In genomic region chr4:77375866-77376607, GRCh38 we compare ENCODE assay signal across 18 cellular contexts.
A peak's percentile ranks its signal among the peaks of the same experiment; 100 is the strongest.
DNase-seq lines count a peak whose midpoint lies in the region; ATAC-seq, FAIRE-seq and TF ChIP-seq lines count a peak whose summit lies in the region.
"Had no signal": no experiment of that assay in that cellular context is flagged by ENCODE, and none has a peak within 500 bp of the region (broad histone marks: within the 10 kb centered on the region; RNA-seq: fewer than 3 reads in every experiment).

No MANE protein-coding gene starts in this region.

- POLR2A ChIA-PET in H1 (lab: Charles Lee; ENCODE audit: partially characterized antibody): no interaction called here

- H3K27me3 Mint-ChIP-seq in activated CD8-positive, alpha-beta memory T cell treated with anti-CD3 and anti-CD28 coated beads, Interleukin-2, amount 10 ng/mL, durations not matched to agents 7 days and 5 days: peaks cover 23% of the 10 kb centered on the region
- peaks cover 37% of the 10 kb centered on the region for H3K27me3 Mint-ChIP-seq in T-helper 17 cell
- H3K27me3 Mint-ChIP-seq in Calu3 (ENCODE audit: unreplicated experiment): peaks cover 81% of the 10 kb centered on the region

- H4K8ac ChIP-seq in H1 (ENCODE audit: extremely low read depth, insufficient read depth, low read length): no peak overlapping the region

- peaks cover 11% of the 10 kb centered on the region for H3K4me1 Mint-ChIP-seq in activated CD8-positive, alpha-beta memory T cell treated with anti-CD3 and anti-CD28 coated beads, Interleukin-2, amount 10 ng/mL, durations not matched to agents 7 days and 5 days
- H3K4me1 Mint-ChIP-seq in T-helper 17 cell (peaks cover 2% of the 10 kb centered on the region), Calu3 (ENCODE audit: low read depth, unreplicated experiment) (no peaks in the 10 kb centered on the region)
- H3K4me1 Mint-ChIP-seq: CD14-positive monocyte; CD4-positive, alpha-beta memory T cell had no signal

- peaks cover 0 to 5% (median 2%) of the 10 kb centered on the region in 4 experiments; a peak in 3 of 7 replicates for H3K4me1 ChIP-seq in H1 (replicated peaks in 1 of 4; ENCODE audit: control insufficient read depth in 3 of 4, insufficient read depth in 4 of 4, low read length in 3 of 4)

- no peak overlapping the region for H2AFZ ChIP-seq in H1 (ENCODE audit: low read length)
- H2AFZ ChIP-seq: GM23248 had no signal

- no peak for TF ChIP-seq POLR2A in H1 (IDR thresholded peaks at IDR 0.05; ENCODE audit: control extremely low read depth in 1 of 2, low read depth in 2 of 2, low read length in 2 of 2)

- 0 out of 2 replicates have a peak overlapping the region, but pooled peaks have one; percentile 24 for H2BK20ac ChIP-seq in H1 (ENCODE audit: low read length)

- H3K27ac Mint-ChIP-seq in activated CD8-positive, alpha-beta memory T cell treated with anti-CD3 and anti-CD28 coated beads, Interleukin-2, amount 10 ng/mL, durations not matched to agents 7 days and 5 days: no peak overlapping the region
- H3K27ac Mint-ChIP-seq in T-helper 17 cell (no peak overlapping the region), Calu3 (ENCODE audit: unreplicated experiment) (no peak overlapping the region)
- H3K27ac Mint-ChIP-seq: CD14-positive monocyte; CD4-positive, alpha-beta memory T cell; HFFc6 had no signal

- H3K79me2 ChIP-seq in H1 (ENCODE audit: control insufficient read depth in 1 of 2, insufficient read depth in 2 of 2, low read length in 2 of 2): no peaks in the 10 kb centered on the region

- no peak for TF ChIP-seq EP300 in H1 (IDR thresholded peaks at IDR 0.05; ENCODE audit: borderline replicate concordance in 1 of 2, low read depth in 2 of 2, low read length in 2 of 2)

- H2BK12ac ChIP-seq in H1 (ENCODE audit: low read depth, low read length): no peak overlapping the region

- no peak overlapping the region for H3K23ac ChIP-seq in H1 (ENCODE audit: insufficient read length)

- H3K9me3 ChIP-seq in H1 (ENCODE audit: insufficient read depth in 2 of 2, low read depth in 1 of 2, low read length in 1 of 2) (no peaks in the 10 kb centered on the region), T-helper 17 cell (ENCODE audit: control insufficient read depth, low read length, poor library complexity, severe bottlenecking) (no peaks in the 10 kb centered on the region)
- H3K9me3 ChIP-seq: BLaER1 had no signal

- H3K4me3 ChIP-seq in H1 (ENCODE audit: extremely low read depth in 1 of 4, insufficient read depth in 2 of 4, low read depth in 3 of 4, low read length in 4 of 4): no peak overlapping the region
- H3K4me3 ChIP-seq: BLaER1, GM23248 had no signal

- H3K14ac ChIP-seq in H1 (ENCODE audit: insufficient read length): no peak overlapping the region

- no peaks in the 10 kb centered on the region for H3K36me3 Mint-ChIP-seq in activated CD8-positive, alpha-beta memory T cell treated with anti-CD3 and anti-CD28 coated beads, Interleukin-2, amount 10 ng/mL, durations not matched to agents 7 days and 5 days
- H3K36me3 Mint-ChIP-seq in T-helper 17 cell (ENCODE audit: low read depth) (no peaks in the 10 kb centered on the region), Calu3 (ENCODE audit: insufficient read depth, unreplicated experiment) (no peaks in the 10 kb centered on the region)
- H3K36me3 Mint-ChIP-seq: CD14-positive monocyte; CD4-positive, alpha-beta memory T cell had no signal

- H3K23me2 ChIP-seq in H1 (ENCODE audit: low read depth, low read length): no peaks in the 10 kb centered on the region

- no peak for TF ChIP-seq RAD21 in H1 (IDR thresholded peaks at IDR 0.05 in 1 of 2, conservative IDR thresholded peaks at IDR 0.05 in 1 of 2; ENCODE audit: low read depth in 2 of 2, low read length in 2 of 2)

- ATAC-seq in activated CD8-positive, alpha-beta memory T cell treated with anti-CD3 and anti-CD28 coated beads, Interleukin-2, amount 10 ng/mL, durations not matched to agents 7 days and 5 days: peak; percentile 23
- peak; percentile 71 for ATAC-seq in HG02870 (IDR thresholded peaks at IDR 0.05; ENCODE audit: unreplicated experiment)
- no peak for ATAC-seq in T-helper 17 cell
- ATAC-seq in HG02938 (IDR thresholded peaks at IDR 0.05; ENCODE audit: unreplicated experiment): no peak
- ATAC-seq: HCT116 had no signal

- no peak overlapping the region for H2BK15ac ChIP-seq in H1 (ENCODE audit: low read length)

- WGBS in H1 (ENCODE audit: extremely low coverage in 1 of 2, insufficient coverage in 1 of 2, insufficient read length in 1 of 2, insufficient replicate concordance in 2 of 2, low coverage in 1 of 2, low lambda C conversion rate in 2 of 2, missing lambda C conversion rate in 1 of 2), 2 experiments: 82% methylated on average over 2 of the region's 2 CpGs; no CpG with 5 or more reads in 1 of the 2 experiments

- H2AK5ac ChIP-seq in H1 (ENCODE audit: low read depth, low read length): no peak overlapping the region

- no peak overlapping the region for H3K4ac ChIP-seq in H1 (replicated peaks; ENCODE audit: insufficient read length, low read depth, low read length)

- no peak for DNase-seq in activated CD8-positive, alpha-beta memory T cell treated with anti-CD3 and anti-CD28 coated beads, Interleukin-2, amount 10 ng/mL, durations not matched to agents 7 days and 5 days
- no peak for DNase-seq in activated CD8-positive, alpha-beta memory T cell treated with anti-CD3 and anti-CD28 coated beads, Interleukin-2, amount 50 U/mL, for 48 hours
- no peak for DNase-seq in H1 (ENCODE audit: low read depth in 1 of 2, low spot score in 2 of 2)
- DNase-seq in T-helper 17 cell: no peak
- DNase-seq in Calu3: no peak
- DNase-seq: 8988T; CD4-positive, alpha-beta memory T cell; DMS79 treated with DMSO at 0.1 percent for 48 hours; GF-D8; GM23248; H7; HFFc6 had no signal

- no peak overlapping the region for H2BK120ac ChIP-seq in H1 (replicated peaks; ENCODE audit: low read depth, low read length)

- no peak overlapping the region for H3K56ac ChIP-seq in H1 (replicated peaks; ENCODE audit: insufficient read length, low read depth, low read length)

- no peak overlapping the region for H2BK5ac ChIP-seq in H1 (ENCODE audit: low read depth, low read length)

- H3K27me3 ChIP-seq in H1 (replicated peaks in 1 of 4; ENCODE audit: control insufficient read depth in 3 of 4, extremely low read depth in 1 of 4, insufficient read depth in 3 of 4, low read length in 3 of 4): no peaks in the 10 kb centered on the region
- H3K27me3 ChIP-seq: BLaER1 had no signal

- no peaks in the 10 kb centered on the region for H4K20me1 ChIP-seq in H1 (replicated peaks in 1 of 2; ENCODE audit: control insufficient read depth in 1 of 2, insufficient read depth in 2 of 2, low read length in 2 of 2)
- H4K20me1 ChIP-seq: BLaER1 had no signal

- no peaks in the 10 kb centered on the region for H3K79me1 ChIP-seq in H1 (ENCODE audit: low read depth, low read length)

- H3K4me2 ChIP-seq in H1 (ENCODE audit: insufficient read depth in 1 of 2, low read depth in 2 of 2, low read length in 2 of 2): no peak overlapping the region
- H3K4me2 ChIP-seq: BLaER1 had no signal

- TF ChIP-seq CTCF in H1 (IDR thresholded peaks at IDR 0.05; ENCODE audit: control extremely low read depth in 1 of 3, insufficient read depth in 1 of 3, low read depth in 1 of 3, low read length in 3 of 3) (no peak), Calu3 (IDR thresholded peaks at IDR 0.05; ENCODE audit: unreplicated experiment) (no peak)

- H3K4me3 Mint-ChIP-seq in activated CD8-positive, alpha-beta memory T cell treated with anti-CD3 and anti-CD28 coated beads, Interleukin-2, amount 10 ng/mL, durations not matched to agents 7 days and 5 days: no peak overlapping the region
- H3K4me3 Mint-ChIP-seq in T-helper 17 cell (no peak overlapping the region), Calu3 (ENCODE audit: low read depth, unreplicated experiment) (no peak overlapping the region)
- H3K4me3 Mint-ChIP-seq: CD14-positive monocyte; CD4-positive, alpha-beta memory T cell; HFFc6 had no signal

- no peaks in the 10 kb centered on the region for H3K9me3 Mint-ChIP-seq in activated CD8-positive, alpha-beta memory T cell treated with anti-CD3 and anti-CD28 coated beads, Interleukin-2, amount 10 ng/mL, durations not matched to agents 7 days and 5 days (ENCODE audit: low read depth)
- H3K9me3 Mint-ChIP-seq in Calu3 (ENCODE audit: low read depth, unreplicated experiment): no peaks in the 10 kb centered on the region
- H3K9me3 Mint-ChIP-seq: CD4-positive, alpha-beta memory T cell; HFFc6 had no signal

- no peak overlapping the region for H3K18ac ChIP-seq in H1 (ENCODE audit: extremely low read depth, low read length)

- no TSS peak for BruUV-seq in Calu3 (replicated peaks; lab: Mats Ljungman, UMichigan)

- no peak overlapping the region for H4K5ac ChIP-seq in H1 (ENCODE audit: insufficient read length, low read depth, low read length)

- CTCF ChIA-PET in activated CD8-positive, alpha-beta memory T cell treated with anti-CD3 and anti-CD28 coated beads, Interleukin-2, amount 10 ng/mL, durations not matched to agents 7 days and 5 days (lab: Charles Lee): no interaction called here
- CTCF ChIA-PET in H1 (lab: Charles Lee; ENCODE audit: partially characterized antibody): interaction anchor here (0.9 to 42.8 kb wide), 8 partner anchors 9 to 89 kb away, joined by 3 to 1551 read pairs (median 20); no protein-coding TSS in a partner anchor
- CTCF ChIA-PET in Calu3 (lab: Charles Lee): no interaction called here

- no peaks in the 10 kb centered on the region for H3K36me3 ChIP-seq in H1 (ENCODE audit: control insufficient read depth in 2 of 4, insufficient read depth in 4 of 4, low read length in 3 of 4)
- H3K36me3 ChIP-seq: BLaER1 had no signal

- no peak for FAIRE-seq in H1 (lab: Jason Lieb, UNC)
- FAIRE-seq: GM19239 had no signal

- intact Hi-C loops in Calu3 (cut with micrococcal nuclease; ENCODE audit: unreplicated experiment): no loop called here

- H3K27ac ChIP-seq in H1 (ENCODE audit: low read depth, low read length): no peak overlapping the region
- H3K27ac ChIP-seq: BLaER1, GM23248 had no signal

- no peak overlapping the region for H3K9ac ChIP-seq in H1 (replicated peaks in 1 of 4; ENCODE audit: extremely low read depth in 1 of 4, low read depth in 3 of 4, low read length in 3 of 4)
- H3K9ac ChIP-seq: BLaER1, GM23248 had no signal

- H4K91ac ChIP-seq in H1 (replicated peaks; ENCODE audit: insufficient read length, low read length): no peak overlapping the region

TF ChIP-seq in H1, 55 proteins besides CTCF, POLR2A, EP300 and RAD21:
- no peak for TF ChIP-seq RFX5 (IDR thresholded peaks at IDR 0.05; ENCODE audit: borderline replicate concordance, low read depth, low read length)
- no peak for TF ChIP-seq KDM4A (IDR thresholded peaks at IDR 0.05; ENCODE audit: low read depth, low read length, severe bottlenecking)
- no peak for TF ChIP-seq KDM1A (IDR thresholded peaks at IDR 0.05; ENCODE audit: borderline replicate concordance, low read length)
- TF ChIP-seq SUZ12 (IDR thresholded peaks at IDR 0.05; ENCODE audit: low read length): no peak
- no peak for TF ChIP-seq CREB1 (IDR thresholded peaks at IDR 0.05)
- TF ChIP-seq CEBPB (IDR thresholded peaks at IDR 0.05; ENCODE audit: low read depth, low read length): no peak
- no peak for TF ChIP-seq SRF (IDR thresholded peaks at IDR 0.05; ENCODE audit: low read depth, low read length)
- TF ChIP-seq TAF1 (IDR thresholded peaks at IDR 0.05; ENCODE audit: low read depth, low read length): no peak

Comparison
In these comparisons a context has a peak if more than half of its experiments do, and no peak if none do; other contexts are left out.
1. ATAC-seq: peak in activated CD8-positive, alpha-beta memory T cell treated with anti-CD3 and anti-CD28 coated beads, Interleukin-2, amount 10 ng/mL, durations not matched to agents 7 days and 5 days (single experiment) and HG02870 (single experiment); none in T-helper 17 cell (single experiment) and HG02938 (single experiment).